21 cellular contexts compared by ENCODE assay signal in the genomic region with DNA sequence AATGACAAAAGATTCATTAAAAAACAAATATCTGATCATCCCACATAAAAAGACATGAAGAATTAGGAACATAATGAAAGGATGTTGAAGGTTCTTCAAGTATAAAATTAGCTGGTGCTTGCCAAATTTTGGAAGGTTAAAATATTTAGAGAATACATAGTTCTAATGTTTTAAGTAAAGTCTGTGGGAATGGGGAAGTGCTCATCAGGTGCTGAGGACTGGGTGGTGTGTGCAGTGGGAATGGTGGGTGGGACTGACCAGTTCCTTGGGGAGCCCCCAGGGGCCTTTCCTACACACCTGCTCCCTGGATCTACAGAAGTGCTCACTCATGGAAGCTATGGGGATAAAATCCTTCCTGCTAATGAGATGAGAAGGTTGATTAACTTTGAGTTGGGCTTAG. TPM values are rescaled to one million over a fixed set of nuclear protein-coding genes. Genes with fewer than 3 reads are reported as not detected.
DNase-seq lines count a peak whose midpoint lies in the region; ATAC-seq, FAIRE-seq and TF ChIP-seq lines count a peak whose summit lies in the region.
"Had no signal": no experiment of that assay in that cellular context is flagged by ENCODE, and none has a peak within 500 bp of the region (broad histone marks: within the 10 kb centered on the region; RNA-seq: fewer than 3 reads in every experiment).

No MANE protein-coding gene starts in this region.

- no peak for TF ChIP-seq RAD21 in GM12878 (IDR thresholded peaks at IDR 0.05; ENCODE audit: insufficient read depth, low read depth, low read length)

- no peaks in the 10 kb centered on the region for H3K4me1 ChIP-seq in GM12878 (ENCODE audit: control insufficient read depth, insufficient read depth, low read length)
- H3K4me1 ChIP-seq: A549, BE2C had no signal

- no peak overlapping the region for H3K27ac ChIP-seq in GM12878 (ENCODE audit: control insufficient read depth, insufficient read depth)
- H3K27ac ChIP-seq: A549; BLaER1 treated with 17β-estradiol and CSF1 and Interleukin-3, amounts not matched to agents 10 nM and 100 nM had no signal

- no peaks in the 10 kb centered on the region for H3K36me3 ChIP-seq in GM12878 (ENCODE audit: control insufficient read depth in 2 of 2, insufficient read depth in 2 of 2, low read length in 1 of 2)
- H3K36me3 ChIP-seq: BE2C had no signal

- POLR2A ChIA-PET in GM12878 (lab: Charles Lee), result no interaction called here

- TF ChIP-seq EP300 in GM12878 (IDR thresholded peaks at IDR 0.05; ENCODE audit: borderline replicate concordance in 1 of 2, control insufficient read depth in 1 of 2, low read depth in 2 of 2, low read length in 2 of 2), result no peak

- BruUV-seq in GM12878 (replicated peaks; lab: Mats Ljungman, UMichigan), result no TSS peak

- DNase-seq in D721Med (ENCODE audit: insufficient read length, low spot score) (peak; percentile 26), NCI-H69 (lab: John Stamatoyannopoulos, UW) (peak; percentile 58), GM12878 (ENCODE audit: low read depth, low spot score) (no peak), iPS-NIHi11 (ENCODE audit: low spot score) (no peak), NCI-H526 treated with DMSO at 0.1 percent for 48 hours (lab: John Stamatoyannopoulos, UW) (no peak)
- DNase-seq: 8988T; ACHN; AML-193; BE2C; CD4-positive, alpha-beta T cell; CD8-positive, alpha-beta memory T cell; DMS53; DMS79 treated with DMSO at 0.1 percent for 48 hours; GF-D8; H9 had no signal

- H3K4me3 ChIP-seq in GM12878, result no peak overlapping the region
- H3K4me3 ChIP-seq: A549; BLaER1 treated with 17β-estradiol and CSF1 and Interleukin-3, amounts not matched to agents 10 nM and 100 nM; GM23338 had no signal

- RAD21 ChIA-PET in GM12878 (lab: Charles Lee; ENCODE audit: unreplicated experiment), result no interaction called here

- FAIRE-seq in D721Med (lab: Jason Lieb, UNC) (no peak), GM12878 (lab: Jason Lieb, UNC) (no peak)
- FAIRE-seq: GM19239 had no signal

- no peaks in the 10 kb centered on the region for H3K79me2 ChIP-seq in GM12878 (ENCODE audit: control insufficient read depth, insufficient read depth, low read length)

- no peak for TF ChIP-seq POLR2A in GM12878 (IDR thresholded peaks at IDR 0.05; ENCODE audit: low read depth, low read length)

- no peaks in the 10 kb centered on the region for H4K20me1 ChIP-seq in GM12878 (ENCODE audit: control insufficient read depth, insufficient read depth)

- H2AFZ ChIP-seq in GM12878 (ENCODE audit: control insufficient read depth, low read depth, low read length), result no peak overlapping the region
- H2AFZ ChIP-seq: GM23338 had no signal

- in situ Hi-C loops in GM12878 (cut with MboI), result no loop called here

- H3K4me2 ChIP-seq in GM12878 (ENCODE audit: control insufficient read depth, insufficient read depth), result no peak overlapping the region
- H3K4me2 ChIP-seq: A549, GM23338 had no signal

- ATAC-seq in GM12878 (no peak), GM19395 (IDR thresholded peaks at IDR 0.05; ENCODE audit: unreplicated experiment) (no peak)
- ATAC-seq: A549, GM23338, HCT116 had no signal

- no peaks in the 10 kb centered on the region for H3K9me3 ChIP-seq in GM12878 (replicated peaks; ENCODE audit: control insufficient read depth, insufficient read depth, low read length)
- H3K9me3 ChIP-seq: A549, BE2C had no signal

- SMC1A ChIA-PET in GM12878 (lab: Charles Lee; ENCODE audit: uncharacterized antibody, unreplicated experiment), result interaction anchor here (0.9 to 1.5 kb wide), 4 partner anchors 16 to 39 kb away, joined by 3 to 4 read pairs (median 3); no protein-coding TSS in a partner anchor

- intact Hi-C loops in GM12878 (cut with micrococcal nuclease; ENCODE audit: unreplicated experiment), result no loop called here

- no peak overlapping the region for H3K9ac ChIP-seq in GM12878 (ENCODE audit: control insufficient read depth, insufficient read depth, low read length)
- H3K9ac ChIP-seq: BLaER1 treated with 17β-estradiol and CSF1 and Interleukin-3, amounts not matched to agents 10 nM and 100 nM had no signal

- no peaks in the 10 kb centered on the region for H3K27me3 ChIP-seq in GM12878 (replicated peaks in 1 of 2; ENCODE audit: control insufficient read depth in 2 of 2, insufficient read depth in 2 of 2, low read length in 1 of 2)
- H3K27me3 ChIP-seq: BE2C; BLaER1 treated with 17β-estradiol and CSF1 and Interleukin-3, amounts not matched to agents 10 nM and 100 nM had no signal

- CTCF ChIA-PET in GM12878 (lab: Yijun Ruan, JAX), result no interaction called here

- no peak for TF ChIP-seq CTCF in D721Med (IDR thresholded peaks at IDR 0.05; ENCODE audit: insufficient read depth, missing control alignments)
- no peak for TF ChIP-seq CTCF in GM12878 (IDR thresholded peaks at IDR 0.05 in 2 of 3, conservative IDR thresholded peaks at IDR 0.05 in 1 of 3; ENCODE audit: control insufficient read depth in 2 of 3, extremely low read depth in 1 of 3, insufficient read depth in 1 of 3, low read depth in 3 of 3, low read length in 3 of 3)

TF ChIP-seq in GM12878, 131 proteins besides CTCF, POLR2A, EP300 and RAD21:
- TF ChIP-seq SPI1 (IDR thresholded peaks at IDR 0.05; ENCODE audit: borderline replicate concordance, insufficient read depth, low read depth, low read length) (peak; percentile 34; the same call in 1 of the 2 replicates), CHD1 (IDR thresholded peaks at IDR 0.05; ENCODE audit: low read depth, low read length) (no peak)
TF ChIP-seq in GM12878: peak in this region for 1.

RNA-seq across cellular contexts. Expression of a gene that starts 11.8 kb away (rescaled TPM):
- 23.5 and 23.7 TPM in 2 replicates for total RNA-seq in GM12878 (2013; cell fraction: nucleolus; rRNA removed)
- total RNA-seq in GM12878 (2014; rRNA removed), result 8.8 and 9.3 TPM in 2 replicates
- 7.9 and 8.0 TPM in 2 replicates for total RNA-seq in GM12878 (2014; rRNA removed; fragmentation: Illumina TruSeq; extraction: Trizol)
- 15.4 and 16.5 TPM in 2 replicates for total RNA-seq in GM12878 (2021)
- polyA plus RNA-seq in GM12878 (2011; ENCODE audit: low read depth), result 0.22 TPM
- 1.3 and 2.7 TPM in 2 replicates for polyA plus RNA-seq in GM12878 (2011; rRNA removed)
- 2.6 TPM in 2 replicates for polyA plus RNA-seq in GM12878 (2011; cell fraction: cytosol; rRNA removed)
- 1.9 and 2.9 TPM in 2 replicates for polyA plus RNA-seq in GM12878 (2011; cell fraction: nucleus; rRNA removed)
- polyA plus RNA-seq in GM12878 (2012), result 0.65 and 0.80 TPM in 2 replicates
- 14.3 and 17.2 TPM in 2 replicates for polyA plus RNA-seq in GM12878 (2014; fragmentation: Illumina TruSeq; extraction: Trizol)
- 1 to 10 TPM; 2.5 to 3.1 TPM for polyA plus RNA-seq in GM12878 (2014; fragmentation: Nextera tagmentation; extraction: Ambion mirVana)
- polyA plus RNA-seq in GM12878 (2014; rRNA removed), result 12.0 and 14.1 TPM in 2 replicates
- polyA plus RNA-seq in GM12878 (2016; fragmentation: Nextera tagmentation; extraction: Ambion mirVana), result 10 to 100 TPM; 13.0 to 14.5 TPM
- 1.8 and 3.3 TPM in 2 replicates for polyA minus RNA-seq in GM12878 (2011; rRNA and poly(A)+ RNA removed)
- 2.5 and 4.4 TPM in 2 replicates for polyA minus RNA-seq in GM12878 (2011; cell fraction: cytosol; rRNA and poly(A)+ RNA removed)
- 1.5 and 2.6 TPM in 2 replicates for polyA minus RNA-seq in GM12878 (2011; cell fraction: nucleus; rRNA and poly(A)+ RNA removed)
- polyA plus RNA-seq: CD8-positive, alpha-beta memory T cell had no signal

Comparison
In these comparisons a context has a peak if more than half of its experiments do, and no peak if none do; other contexts are left out.
1. DNase-seq: peak in D721Med (single experiment) and NCI-H69 (single experiment); none in GM12878 (single experiment), iPS-NIHi11 (single experiment) and NCI-H526 treated with DMSO at 0.1 percent for 48 hours (single experiment).